In genomic region chr11:83549984-83550667, GRCh38 we compare ENCODE assay signal across 23 cellular contexts.
"Had no signal": no experiment of that assay in that cellular context is flagged by ENCODE, and none has a peak within 500 bp of the region (broad histone marks: within the 10 kb centered on the region; RNA-seq: fewer than 3 reads in every experiment).

No MANE protein-coding gene starts in this region.

- H3K9me3 ChIP-seq: body of pancreas, pancreas, psoas muscle, right atrium auricular region had no signal

- H3K27ac Mint-ChIP-seq: activated CD4-positive, alpha-beta memory T cell treated with anti-CD3 and anti-CD28 coated beads, Interleukin-2, amount 10 ng/mL, durations not matched to agents 7 days and 5 days; activated CD4-positive, alpha-beta T cell treated with anti-CD3 and anti-CD28 coated beads, Interleukin-2, amount 10 ng/mL, durations not matched to agents 24 days and 14 days; activated naive CD8-positive, alpha-beta T cell treated with anti-CD3 and anti-CD28 coated beads, Interleukin-2, amount 50 U/mL, for 24 hours; memory B cell; nephron progenitor cell; T-helper 2 cell treated with Interferon-gamma antibody and Interleukin-4, amounts not matched to agents 5 μg/mL and 100 μg/mL, for 36 hours had no signal

- H3K4me3 ChIP-seq: body of pancreas, pancreas, psoas muscle, right atrium auricular region had no signal

- H3K4me3 Mint-ChIP-seq: activated CD4-positive, alpha-beta memory T cell treated with anti-CD3 and anti-CD28 coated beads, Interleukin-2, amount 10 ng/mL, durations not matched to agents 7 days and 5 days; activated CD4-positive, alpha-beta T cell treated with anti-CD3 and anti-CD28 coated beads, Interleukin-2, amount 10 ng/mL, durations not matched to agents 24 days and 14 days; activated naive CD8-positive, alpha-beta T cell treated with anti-CD3 and anti-CD28 coated beads, Interleukin-2, amount 50 U/mL, for 24 hours; memory B cell; nephron progenitor cell; T-helper 2 cell treated with Interferon-gamma antibody and Interleukin-4, amounts not matched to agents 5 μg/mL and 100 μg/mL, for 36 hours had no signal

- H3K27me3 ChIP-seq: body of pancreas, pancreas, right atrium auricular region had no signal

- ATAC-seq: activated CD4-positive, CD25-positive, alpha-beta regulatory T cell treated with anti-CD3 and anti-CD28 coated beads, Interleukin-2, amount 50 U/mL, for 24 hours; activated naive CD8-positive, alpha-beta T cell treated with anti-CD3 and anti-CD28 coated beads, Interleukin-2, amount 50 U/mL, for 24 hours; body of pancreas; esophagus mucosa; left colon; pancreas; psoas muscle; stimulated activated naive CD8-positive, alpha-beta T cell treated with anti-CD3 and anti-CD28 coated beads, Interleukin-15, Interleukin-2, amounts not matched to agents 100 U/mL and 50 U/mL, for 24 hours had no signal

- H3K27ac ChIP-seq: body of pancreas, pancreas, psoas muscle, right atrium auricular region, VCaP had no signal

- H3K36me3 ChIP-seq: pancreas, right atrium auricular region had no signal

- H3K4me1 Mint-ChIP-seq: activated CD4-positive, alpha-beta memory T cell treated with anti-CD3 and anti-CD28 coated beads, Interleukin-2, amount 10 ng/mL, durations not matched to agents 7 days and 5 days; activated CD4-positive, alpha-beta T cell treated with anti-CD3 and anti-CD28 coated beads, Interleukin-2, amount 10 ng/mL, durations not matched to agents 24 days and 14 days; activated naive CD8-positive, alpha-beta T cell treated with anti-CD3 and anti-CD28 coated beads, Interleukin-2, amount 50 U/mL, for 24 hours; memory B cell; nephron progenitor cell had no signal

- H3K27me3 Mint-ChIP-seq: activated CD4-positive, alpha-beta memory T cell treated with anti-CD3 and anti-CD28 coated beads, Interleukin-2, amount 10 ng/mL, durations not matched to agents 7 days and 5 days; activated CD4-positive, alpha-beta T cell treated with anti-CD3 and anti-CD28 coated beads, Interleukin-2, amount 10 ng/mL, durations not matched to agents 24 days and 14 days had no signal

- H3K36me3 Mint-ChIP-seq: memory B cell had no signal

- DNase-seq: activated CD4-positive, alpha-beta memory T cell treated with anti-CD3 and anti-CD28 coated beads, Interleukin-2, amount 10 ng/mL, durations not matched to agents 7 days and 5 days; activated CD4-positive, alpha-beta T cell treated with anti-CD3 and anti-CD28 coated beads, Interleukin-2, amount 10 ng/mL, durations not matched to agents 24 days and 14 days; activated gamma-delta T cell; activated naive CD4-positive, alpha-beta T cell treated with anti-CD3 and anti-CD28 coated beads, Interleukin-2, amount 50 U/mL, for 16 hours; activated naive CD8-positive, alpha-beta T cell treated with anti-CD3 and anti-CD28 coated beads, Interleukin-2, amount 50 U/mL, for 24 hours; activated T-cell treated with anti-CD3 and anti-CD28 coated beads for 4 hours; body of pancreas; dermis blood vessel endothelial cell; effector CD8-positive, alpha-beta T cell; foreskin melanocyte; hypothalamus; left colon; nephron progenitor cell; psoas muscle; stimulated activated CD4-positive, alpha-beta T cell treated with anti-CD3 and anti-CD28 coated beads, Interleukin-4, amount 100 ng/mL, for 24 hours; stimulated activated naive CD8-positive, alpha-beta T cell treated with anti-CD3 and anti-CD28 coated beads, Interleukin-15, Interleukin-2, amounts not matched to agents 100 U/mL and 50 U/mL, for 24 hours had no signal

- H3K9me3 Mint-ChIP-seq: activated CD4-positive, alpha-beta memory T cell treated with anti-CD3 and anti-CD28 coated beads, Interleukin-2, amount 10 ng/mL, durations not matched to agents 7 days and 5 days; activated CD4-positive, alpha-beta T cell treated with anti-CD3 and anti-CD28 coated beads, Interleukin-2, amount 10 ng/mL, durations not matched to agents 24 days and 14 days; activated naive CD8-positive, alpha-beta T cell treated with anti-CD3 and anti-CD28 coated beads, Interleukin-2, amount 50 U/mL, for 24 hours; memory B cell; nephron progenitor cell; T-helper 2 cell treated with Interferon-gamma antibody and Interleukin-4, amounts not matched to agents 5 μg/mL and 100 μg/mL, for 36 hours had no signal

- H3K4me1 ChIP-seq: body of pancreas, pancreas, psoas muscle, right atrium auricular region had no signal
